ENCODE assay signal across 19 cellular contexts in the genomic region with DNA sequence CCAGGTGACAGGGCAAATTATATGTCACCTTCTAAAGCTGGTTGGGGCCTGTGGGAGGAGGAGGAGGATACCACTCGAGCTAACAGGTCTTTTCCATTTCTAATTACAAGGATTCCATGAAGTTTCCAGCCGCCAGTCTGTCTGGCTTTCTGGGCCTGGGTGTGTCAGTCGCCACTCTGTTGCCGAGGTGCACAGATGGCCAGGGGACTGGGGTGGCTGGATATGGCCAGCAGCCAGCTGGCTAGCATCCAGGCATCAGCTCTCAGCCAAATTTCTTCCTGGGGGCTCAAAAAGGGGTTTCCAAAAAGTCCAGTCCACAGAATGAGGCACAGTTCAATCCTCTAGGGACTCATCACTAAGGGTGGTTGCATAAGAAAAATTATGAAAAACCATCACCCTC. TPM values are rescaled to one million over a fixed set of nuclear protein-coding genes. Genes with fewer than 3 reads are reported as not detected.
DNase-seq lines count a peak whose midpoint lies in the region; ATAC-seq and TF ChIP-seq lines count a peak whose summit lies in the region.
"Had no signal": no experiment of that assay in that cellular context is flagged by ENCODE, and none has a peak within 500 bp of the region (broad histone marks: within the 10 kb centered on the region; RNA-seq: fewer than 3 reads in every experiment).

No MANE protein-coding gene starts in this region.

- no peak overlapping the region for H3K27ac ChIP-seq in CD4-positive, alpha-beta T cell (ENCODE audit: low read depth, low read length)
- H3K27ac ChIP-seq in muscle layer of duodenum (ENCODE audit: low read length) = peak overlapping the region; percentile 56
- H3K27ac ChIP-seq: BLaER1, right lobe of liver had no signal

- H3K27ac Mint-ChIP-seq in CD4-positive, alpha-beta T cell = peak overlapping the region; percentile 95
- H3K27ac Mint-ChIP-seq: activated T-helper 1 cell treated with anti-CD3 and anti-CD28 coated beads, Interleukin-12 subunit alpha, Interleukin-12 subunit beta, Interleukin-2, Interleukin-4 antibody, amounts not matched to agents 30 ng/mL and 10 ng/mL and 1 ng/mL, durations not matched to agents 14 hours and 24 hours and 36 hours; memory B cell had no signal

- no peak for DNase-seq in CD4-positive, alpha-beta T cell
- DNase-seq in DMS 273 (lab: John Stamatoyannopoulos, UW; ENCODE audit: unreplicated experiment) (peak; percentile 97), NCI-H524 treated with DMSO at 0.1 percent for 48 hours (lab: John Stamatoyannopoulos, UW) (peak; percentile 81), NCI-H2227 (lab: John Stamatoyannopoulos, UW; ENCODE audit: unreplicated experiment) (no peak), NCI-H1417 treated with DMSO at 0.1 percent for 48 hours (lab: John Stamatoyannopoulos, UW) (no peak)
- DNase-seq: activated CD4-positive, alpha-beta T cell treated with anti-CD3 and anti-CD28 coated beads for 4 hours; amygdala; NCI-H1436 treated with DMSO at 0.1 percent for 48 hours; right lobe of liver; SHP77; stimulated activated CD4-positive, alpha-beta T cell treated with anti-CD3 and anti-CD28 coated beads, Interleukin-4, amount 100 ng/mL, for 24 hours had no signal

- no peaks in the 10 kb centered on the region for H3K27me3 ChIP-seq in CD4-positive, alpha-beta T cell (ENCODE audit: control insufficient read depth, insufficient read depth, low read length)
- H3K27me3 ChIP-seq in muscle layer of duodenum (ENCODE audit: low read depth, low read length) = no peaks in the 10 kb centered on the region
- H3K27me3 ChIP-seq: BLaER1, right lobe of liver had no signal

- H3K27me3 Mint-ChIP-seq in CD4-positive, alpha-beta T cell = peaks cover 7% of the 10 kb centered on the region
- H3K27me3 Mint-ChIP-seq: memory B cell had no signal

- POLR2A ChIA-PET in CD4-positive, alpha-beta T cell (lab: Charles Lee) = interaction anchor here (0.9 to 1.9 kb wide), 3 partner anchors 10 to 19 kb away, joined by 3 to 6 read pairs (median 3); no protein-coding TSS in a partner anchor

- TF ChIP-seq CTCF in CD4-positive, alpha-beta T cell (IDR thresholded peaks at IDR 0.05) = no peak

- CTCF ChIA-PET in CD4-positive, alpha-beta T cell (lab: Charles Lee) = interaction anchor here (1.5 to 2.5 kb wide), 2 partner anchors 19 to 80 kb away, joined by 5 to 8 read pairs; no protein-coding TSS in a partner anchor

- peaks cover 93% of the 10 kb centered on the region for H3K4me1 Mint-ChIP-seq in CD4-positive, alpha-beta T cell (ENCODE audit: low read depth)

- H3K36me3 Mint-ChIP-seq in CD4-positive, alpha-beta T cell (ENCODE audit: low read depth) = peaks cover 92% of the 10 kb centered on the region

- ATAC-seq in CD4-positive, alpha-beta T cell (ENCODE audit: poor library complexity) = no peak
- ATAC-seq in GM21367 (IDR thresholded peaks at IDR 0.05; ENCODE audit: unreplicated experiment) = no peak
- ATAC-seq in HG03108 (IDR thresholded peaks at IDR 0.05; ENCODE audit: unreplicated experiment) = no peak
- ATAC-seq: GM12878, HCT116, right lobe of liver had no signal

- H3K4me3 ChIP-seq in muscle layer of duodenum (ENCODE audit: low read depth in 1 of 2, low read length in 2 of 2) = no peak overlapping the region
- H3K4me3 ChIP-seq: BLaER1, GM12878, right lobe of liver had no signal

- H3K4me3 Mint-ChIP-seq in CD4-positive, alpha-beta T cell = peak overlapping the region; percentile 23
- H3K4me3 Mint-ChIP-seq: activated T-helper 1 cell treated with anti-CD3 and anti-CD28 coated beads, Interleukin-12 subunit alpha, Interleukin-12 subunit beta, Interleukin-2, Interleukin-4 antibody, amounts not matched to agents 30 ng/mL and 10 ng/mL and 1 ng/mL, durations not matched to agents 14 hours and 24 hours and 36 hours; memory B cell had no signal

- peaks cover 2% of the 10 kb centered on the region for H3K9me3 Mint-ChIP-seq in CD4-positive, alpha-beta T cell
- H3K9me3 Mint-ChIP-seq: activated T-helper 1 cell treated with anti-CD3 and anti-CD28 coated beads, Interleukin-12 subunit alpha, Interleukin-12 subunit beta, Interleukin-2, Interleukin-4 antibody, amounts not matched to agents 30 ng/mL and 10 ng/mL and 1 ng/mL, durations not matched to agents 14 hours and 24 hours and 36 hours; memory B cell had no signal

- H3K36me3 ChIP-seq in muscle layer of duodenum (ENCODE audit: control insufficient read depth in 1 of 2, insufficient read depth in 2 of 2, low read length in 2 of 2) = no peaks in the 10 kb centered on the region
- H3K36me3 ChIP-seq: right lobe of liver had no signal

- H3K9me3 ChIP-seq in CD4-positive, alpha-beta T cell (ENCODE audit: control insufficient read depth, low read length) = no peaks in the 10 kb centered on the region
- H3K9me3 ChIP-seq in muscle layer of duodenum (ENCODE audit: control insufficient read depth in 1 of 2, low read length in 2 of 2) = no peaks in the 10 kb centered on the region
- H3K9me3 ChIP-seq: BLaER1, right lobe of liver had no signal

- peaks cover 52 to 59% of the 10 kb centered on the region in 2 donors for H3K4me1 ChIP-seq in muscle layer of duodenum (ENCODE audit: control insufficient read depth in 1 of 2, insufficient read depth in 2 of 2, low read length in 2 of 2)

- intact Hi-C loops in CD4-positive, alpha-beta T cell (cut with DNase I, micrococcal nuclease) = loop anchor here in 1 of 2 experiments (10.0 kb wide), 1 partner anchor 118 kb away; no protein-coding TSS in a partner anchor

RNA-seq across cellular contexts. Expression of gene ITPKB, which starts 32.4 kb away (rescaled TPM):
- 100 to 1,000 TPM; 565 to 583 TPM for total RNA-seq in CD4-positive, alpha-beta T cell

Comparison
In these comparisons a context has a peak if more than half of its experiments do, and no peak if none do; other contexts are left out.
1. DNase-seq: peak in DMS 273 (single experiment) and NCI-H524 treated with DMSO at 0.1 percent for 48 hours (single experiment); none in CD4-positive, alpha-beta T cell (0 of 10), NCI-H2227 (single experiment) and NCI-H1417 treated with DMSO at 0.1 percent for 48 hours (single experiment).